ENCODE assay signal across 20 cellular contexts in the genomic region with DNA sequence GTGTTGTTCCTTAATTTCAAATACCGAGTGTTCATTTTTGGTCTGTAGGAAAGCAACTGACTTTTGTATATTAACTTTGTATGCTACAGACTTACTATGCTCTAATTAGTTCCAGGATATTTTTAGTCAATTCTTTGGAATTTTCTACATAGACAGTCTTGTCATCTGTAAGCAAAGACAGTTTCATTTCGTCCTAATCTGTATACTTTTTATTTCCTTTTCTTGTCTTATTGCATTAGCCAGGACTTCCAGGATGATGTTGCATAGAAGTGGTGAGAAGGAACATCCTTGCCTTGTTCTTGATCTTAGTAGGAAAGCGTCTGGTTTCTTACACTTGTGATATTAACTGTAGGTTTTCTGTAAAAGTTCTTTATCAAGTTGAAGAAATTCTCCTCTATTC. TPM values are rescaled to one million over a fixed set of nuclear protein-coding genes. Genes with fewer than 3 reads are reported as not detected.
A peak's percentile ranks its signal among the peaks of the same experiment; 100 is the strongest.
DNase-seq lines count a peak whose midpoint lies in the region; ATAC-seq and TF ChIP-seq lines count a peak whose summit lies in the region.
"Had no signal": no experiment of that assay in that cellular context is flagged by ENCODE, and none has a peak within 500 bp of the region (broad histone marks: within the 10 kb centered on the region; RNA-seq: fewer than 3 reads in every experiment).

No MANE protein-coding gene starts in this region.

- H3K9ac ChIP-seq in endodermal cell (ENCODE audit: extremely low read depth, low read length, poor library complexity, severe bottlenecking) = no peak overlapping the region
- H3K9ac ChIP-seq: BLaER1 had no signal

- ATAC-seq in activated T-cell treated with anti-CD3 and anti-CD28 coated beads, Interleukin-2, amount 50 U/mL, for 72 hours (replicated peaks in 1 of 2) = no peak
- ATAC-seq in activated T-helper 17 cell treated with anti-CD3 and anti-CD28 coated beads, Interleukin-2, amount 50 U/mL, for 72 hours (replicated peaks) = no peak
- ATAC-seq in HG02970 (IDR thresholded peaks at IDR 0.05; ENCODE audit: low FRiP score, unreplicated experiment) = no peak
- ATAC-seq: CD8-positive, alpha-beta T cell; GM23338; HCT116 had no signal

- H3K36me3 ChIP-seq in endodermal cell (ENCODE audit: control insufficient read depth, insufficient read depth, low read length) = peaks cover 63% of the 10 kb centered on the region

- no peaks in the 10 kb centered on the region for H3K27me3 Mint-ChIP-seq in activated T-cell treated with anti-CD3 and anti-CD28 coated beads, Interleukin-2, amount 50 U/mL, for 72 hours (ENCODE audit: low read depth)
- H3K27me3 Mint-ChIP-seq in activated T-cell treated with anti-CD3 and anti-CD28 coated beads, Interleukin-2, amount 50 U/mL, for 24 hours = no peaks in the 10 kb centered on the region
- no peaks in the 10 kb centered on the region for H3K27me3 Mint-ChIP-seq in activated T-helper 17 cell treated with anti-CD3 and anti-CD28 coated beads, Interleukin-2, amount 50 U/mL, for 72 hours
- no peaks in the 10 kb centered on the region for H3K27me3 Mint-ChIP-seq in endodermal cell (ENCODE audit: insufficient read depth)
- H3K27me3 Mint-ChIP-seq: B cell; CD4-positive, CD25-positive, alpha-beta regulatory T cell had no signal

- no peak for TF ChIP-seq CTCF in endodermal cell (conservative IDR thresholded peaks at IDR 0.05)

- no peaks in the 10 kb centered on the region for H3K4me1 ChIP-seq in endodermal cell (ENCODE audit: control insufficient read depth, insufficient read depth, low read length)
- H3K4me1 ChIP-seq: BLaER1, Caco-2 had no signal

- peaks cover 18% of the 10 kb centered on the region in 2 donors for H3K9me3 Mint-ChIP-seq in activated T-cell treated with anti-CD3 and anti-CD28 coated beads, Interleukin-2, amount 50 U/mL, for 72 hours
- H3K9me3 Mint-ChIP-seq in activated T-cell treated with anti-CD3 and anti-CD28 coated beads, Interleukin-2, amount 50 U/mL, for 24 hours = peaks cover 37% of the 10 kb centered on the region
- peaks cover 21% of the 10 kb centered on the region for H3K9me3 Mint-ChIP-seq in activated T-helper 17 cell treated with anti-CD3 and anti-CD28 coated beads, Interleukin-2, amount 50 U/mL, for 72 hours
- H3K9me3 Mint-ChIP-seq in endodermal cell = peaks cover 38% of the 10 kb centered on the region

- peak overlapping the region; percentile 98 for H3K27ac Mint-ChIP-seq in activated T-cell treated with anti-CD3 and anti-CD28 coated beads, Interleukin-2, amount 50 U/mL, for 72 hours
- no peak overlapping the region for H3K27ac Mint-ChIP-seq in activated T-cell treated with anti-CD3 and anti-CD28 coated beads, Interleukin-2, amount 50 U/mL, for 24 hours
- peak overlapping the region; percentile 12 for H3K27ac Mint-ChIP-seq in activated T-helper 17 cell treated with anti-CD3 and anti-CD28 coated beads, Interleukin-2, amount 50 U/mL, for 72 hours
- no peak overlapping the region for H3K27ac Mint-ChIP-seq in endodermal cell
- H3K27ac Mint-ChIP-seq: B cell; CD8-positive, alpha-beta T cell; GM23338; H9; HFFc6 had no signal

- peak overlapping the region in 1 of 2 donors; percentile 16 for H3K4me3 Mint-ChIP-seq in activated T-cell treated with anti-CD3 and anti-CD28 coated beads, Interleukin-2, amount 50 U/mL, for 72 hours
- no peak overlapping the region for H3K4me3 Mint-ChIP-seq in activated T-cell treated with anti-CD3 and anti-CD28 coated beads, Interleukin-2, amount 50 U/mL, for 24 hours
- H3K4me3 Mint-ChIP-seq in activated T-helper 17 cell treated with anti-CD3 and anti-CD28 coated beads, Interleukin-2, amount 50 U/mL, for 72 hours = no peak overlapping the region
- H3K4me3 Mint-ChIP-seq in endodermal cell = no peak overlapping the region
- H3K4me3 Mint-ChIP-seq: B cell; CD8-positive, alpha-beta T cell; GM23338; H9; HFFc6 had no signal

- no peak for DNase-seq in activated T-cell treated with anti-CD3 and anti-CD28 coated beads, Interleukin-2, amount 50 U/mL, for 72 hours
- no peak for DNase-seq in activated T-cell treated with anti-CD3 and anti-CD28 coated beads, Interleukin-2, amount 50 U/mL, for 24 hours
- DNase-seq in endodermal cell = no peak
- no peak for DNase-seq in NCI-H82 (lab: John Stamatoyannopoulos, UW)
- no peak for DNase-seq in activated gamma-delta T cell (lab: John Stamatoyannopoulos, UW)
- DNase-seq: Caco-2; CD4-positive, CD25-positive, alpha-beta regulatory T cell; CD8-positive, alpha-beta T cell; DMS153; DND-41; H9; HFFc6 had no signal

- H3K36me3 Mint-ChIP-seq in activated T-cell treated with anti-CD3 and anti-CD28 coated beads, Interleukin-2, amount 50 U/mL, for 72 hours (ENCODE audit: insufficient read depth in 2 of 2) = peaks cover 26 to 55% of the 10 kb centered on the region in 2 donors
- H3K36me3 Mint-ChIP-seq in activated T-cell treated with anti-CD3 and anti-CD28 coated beads, Interleukin-2, amount 50 U/mL, for 24 hours (ENCODE audit: low read depth) = peaks cover 96% of the 10 kb centered on the region
- peaks cover 79% of the 10 kb centered on the region for H3K36me3 Mint-ChIP-seq in activated T-helper 17 cell treated with anti-CD3 and anti-CD28 coated beads, Interleukin-2, amount 50 U/mL, for 72 hours (ENCODE audit: low read depth)
- H3K36me3 Mint-ChIP-seq in endodermal cell (ENCODE audit: low read depth) = peaks cover 73% of the 10 kb centered on the region

- H3K27ac ChIP-seq in endodermal cell (ENCODE audit: low read depth, low read length) = no peak overlapping the region
- H3K27ac ChIP-seq: 22Rv1, BLaER1, C4-2B had no signal

- peak overlapping the region; percentile 19 for H3K4me3 ChIP-seq in endodermal cell (ENCODE audit: low read length)
- H3K4me3 ChIP-seq: BLaER1, GM23338 had no signal

- no peaks in the 10 kb centered on the region for H3K27me3 ChIP-seq in endodermal cell (ENCODE audit: control insufficient read depth, insufficient read depth, low read length, poor library complexity, severe bottlenecking)
- H3K27me3 ChIP-seq: BLaER1 had no signal

- peaks cover 54% of the 10 kb centered on the region for H3K9me3 ChIP-seq in endodermal cell (ENCODE audit: control insufficient read depth, low read length)
- H3K9me3 ChIP-seq: Caco-2 had no signal

- peaks cover 21% of the 10 kb centered on the region for H3K4me1 Mint-ChIP-seq in activated T-cell treated with anti-CD3 and anti-CD28 coated beads, Interleukin-2, amount 50 U/mL, for 72 hours (ENCODE audit: low read depth)
- H3K4me1 Mint-ChIP-seq in activated T-cell treated with anti-CD3 and anti-CD28 coated beads, Interleukin-2, amount 50 U/mL, for 24 hours (ENCODE audit: low read depth) = peaks cover 38% of the 10 kb centered on the region
- H3K4me1 Mint-ChIP-seq in activated T-helper 17 cell treated with anti-CD3 and anti-CD28 coated beads, Interleukin-2, amount 50 U/mL, for 72 hours = peaks cover 20% of the 10 kb centered on the region
- no peaks in the 10 kb centered on the region for H3K4me1 Mint-ChIP-seq in endodermal cell
- H3K4me1 Mint-ChIP-seq: GM23338, H9 had no signal

- 96 to 100% methylated on average over 1 to 3 of the region's 3 CpGs for WGBS in endodermal cell (ENCODE audit: insufficient coverage in 1 of 2, insufficient read length in 1 of 2), 2 experiments

RNA-seq across cellular contexts. Expression of gene EPC2, which starts 56.5 kb away (rescaled TPM):
- 10 to 100 TPM; 33.2 to 37.2 TPM for total RNA-seq in activated T-cell treated with anti-CD3 and anti-CD28 coated beads, Interleukin-2, amount 50 U/mL, for 72 hours
- total RNA-seq in activated T-helper 17 cell treated with anti-CD3 and anti-CD28 coated beads, Interleukin-2, amount 50 U/mL, for 72 hours = 10 to 100 TPM; 22.5 to 25.7 TPM
- 10 to 100 TPM; 23.0 to 32.0 TPM for total RNA-seq in endodermal cell
- polyA plus RNA-seq in endodermal cell (2013, experiment 1 of 2) = 23.9 TPM
- polyA plus RNA-seq in endodermal cell (2013, experiment 2 of 2) = 24.6 TPM

Comparison
In these comparisons a context has a peak if more than half of its experiments do, and no peak if none do; other contexts are left out.
1. H3K27ac Mint-ChIP-seq: peak in activated T-cell treated with anti-CD3 and anti-CD28 coated beads, Interleukin-2, amount 50 U/mL, for 72 hours (single experiment) and activated T-helper 17 cell treated with anti-CD3 and anti-CD28 coated beads, Interleukin-2, amount 50 U/mL, for 72 hours (single experiment); none in activated T-cell treated with anti-CD3 and anti-CD28 coated beads, Interleukin-2, amount 50 U/mL, for 24 hours (single experiment) and endodermal cell (single experiment).